Comparison of ENCODE assay signal across 1 cellular context in the genomic region with DNA sequence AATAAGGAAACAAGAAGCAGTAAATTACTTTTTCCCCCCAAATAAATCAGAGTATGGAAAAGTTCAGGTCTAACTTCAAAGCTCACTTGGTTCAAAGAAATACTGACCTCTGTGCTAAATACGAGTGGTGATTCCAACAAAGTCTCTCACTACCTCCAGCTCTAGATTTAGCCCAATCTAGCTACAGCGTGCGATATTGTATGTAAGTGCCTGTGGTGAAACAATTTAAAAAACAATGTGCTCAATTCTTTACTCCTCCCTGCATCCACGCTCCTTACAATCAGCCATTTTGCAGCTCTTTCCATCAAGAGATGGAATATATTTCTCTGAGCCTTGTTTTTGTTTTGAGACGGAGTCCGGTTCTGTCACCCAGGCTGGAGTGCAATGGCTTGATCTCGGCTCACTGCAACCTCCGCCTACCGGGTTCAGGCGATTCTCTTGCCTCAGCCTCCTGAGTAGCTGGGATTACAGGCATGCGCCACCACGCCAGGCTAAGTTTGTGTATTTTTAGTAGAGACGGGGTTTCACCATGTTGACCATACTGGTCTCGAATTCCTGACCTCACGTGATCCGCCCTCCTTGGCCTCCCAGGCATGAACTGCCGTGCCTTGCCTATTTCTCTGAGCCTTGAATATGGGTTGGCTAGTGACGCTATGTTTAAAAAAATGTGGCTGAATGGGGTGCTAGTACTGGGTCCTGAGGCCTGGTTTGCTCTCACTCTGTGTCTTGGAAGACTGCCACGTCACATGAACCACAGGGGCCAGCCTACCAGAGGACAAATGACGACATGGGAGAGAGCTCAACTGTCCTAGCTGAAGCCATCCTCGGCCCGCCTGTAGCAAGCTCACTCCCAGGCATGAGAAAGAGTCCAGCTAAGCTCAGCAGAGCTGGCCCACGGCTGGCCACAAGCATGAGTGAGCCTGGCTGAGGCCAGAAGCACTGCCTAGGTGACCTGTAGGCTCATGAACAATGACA.
TF ChIP-seq lines count a peak whose summit lies in the region.

No MANE protein-coding gene starts in this region.

TF ChIP-seq in GM12878, 131 proteins besides CTCF, POLR2A, EP300 and RAD21:
- TF ChIP-seq ETV6 (conservative IDR thresholded peaks at IDR 0.05 in 1 of 2, IDR thresholded peaks at IDR 0.05 in 1 of 2; ENCODE audit: borderline replicate concordance in 1 of 2, low read depth in 1 of 2): no peak
- TF ChIP-seq TCF3 (IDR thresholded peaks at IDR 0.05; ENCODE audit: borderline replicate concordance, insufficient read depth, low read depth, low read length): no peak
- TF ChIP-seq DPF2 (IDR thresholded peaks at IDR 0.05): no peak
- TF ChIP-seq IKZF1 (conservative IDR thresholded peaks at IDR 0.05): no peak
- TF ChIP-seq ZBED1 (IDR thresholded peaks at IDR 0.05; ENCODE audit: borderline replicate concordance): no peak
- TF ChIP-seq, protein P1, sequence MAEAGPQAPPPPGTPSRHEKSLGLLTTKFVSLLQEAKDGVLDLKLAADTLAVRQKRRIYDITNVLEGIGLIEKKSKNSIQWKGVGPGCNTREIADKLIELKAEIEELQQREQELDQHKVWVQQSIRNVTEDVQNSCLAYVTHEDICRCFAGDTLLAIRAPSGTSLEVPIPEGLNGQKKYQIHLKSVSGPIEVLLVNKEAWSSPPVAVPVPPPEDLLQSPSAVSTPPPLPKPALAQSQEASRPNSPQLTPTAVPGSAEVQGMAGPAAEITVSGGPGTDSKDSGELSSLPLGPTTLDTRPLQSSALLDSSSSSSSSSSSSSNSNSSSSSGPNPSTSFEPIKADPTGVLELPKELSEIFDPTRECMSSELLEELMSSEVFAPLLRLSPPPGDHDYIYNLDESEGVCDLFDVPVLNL (IDR thresholded peaks at IDR 0.05; ENCODE audit: low read depth, low read length): no peak
- no peak for TF ChIP-seq TBL1XR1 (IDR thresholded peaks at IDR 0.05; ENCODE audit: low read depth, low read length)
- TF ChIP-seq POLR2AphosphoS5 (IDR thresholded peaks at IDR 0.05; ENCODE audit: low read length): no peak
- no peak for TF ChIP-seq MEF2B (IDR thresholded peaks at IDR 0.05; ENCODE audit: partially characterized antibody, poor library complexity, severe bottlenecking)
